ENCODE assay signal across 16 cellular contexts in genomic region chr2:226739508-226740030, GRCh38.
A peak's percentile ranks its signal among the peaks of the same experiment; 100 is the strongest.
DNase-seq lines count a peak whose midpoint lies in the region; ATAC-seq and TF ChIP-seq lines count a peak whose summit lies in the region.
"Had no signal": no experiment of that assay in that cellular context is flagged by ENCODE, and none has a peak within 500 bp of the region (broad histone marks: within the 10 kb centered on the region; RNA-seq: fewer than 3 reads in every experiment).

No MANE protein-coding gene starts in this region.

- 94% methylated on average over 6 of the region's 6 CpGs for WGBS in HUES64
- 59% methylated on average over 6 of the region's 6 CpGs for WGBS in right lobe of liver (ENCODE audit: insufficient coverage, low coverage, low lambda C conversion rate, missing lambda C conversion rate)

- H3K36me3 ChIP-seq in HUES64 (ENCODE audit: insufficient read depth, low read length) (peaks cover 17% of the 10 kb centered on the region; the same call in 1 of the 2 replicates), colonic mucosa (no peaks in the 10 kb centered on the region), right lobe of liver (no peaks in the 10 kb centered on the region), gastrocnemius medialis (no peaks in the 10 kb centered on the region)

- H3K9ac ChIP-seq in HUES64 (ENCODE audit: low read depth, low read length) (no peak overlapping the region), colonic mucosa (ENCODE audit: low read depth in 2 of 2, low read length in 2 of 2) (no peak overlapping the region)

- H3K4me3 ChIP-seq in HUES64 (ENCODE audit: low read length), result no peak overlapping the region
- H3K4me3 ChIP-seq in colonic mucosa, result no peak overlapping the region
- no peak overlapping the region for H3K4me3 ChIP-seq in right lobe of liver
- peak overlapping the region in 1 of 4 donors; percentile 18 for H3K4me3 ChIP-seq in gastrocnemius medialis
- H3K4me3 ChIP-seq: GM12878 had no signal

- TF ChIP-seq CTCF in colonic mucosa (IDR thresholded peaks at IDR 0.05), result no peak
- TF ChIP-seq CTCF in right lobe of liver (IDR thresholded peaks at IDR 0.05), result no peak
- no peak for TF ChIP-seq CTCF in gastrocnemius medialis (IDR thresholded peaks at IDR 0.05 in 4 of 5, conservative IDR thresholded peaks at IDR 0.05 in 1 of 5)

- no peak for TF ChIP-seq POLR2A in right lobe of liver (IDR thresholded peaks at IDR 0.05)
- no peak for TF ChIP-seq POLR2A in gastrocnemius medialis (IDR thresholded peaks at IDR 0.05)

- H3K4me1 ChIP-seq in HUES64 (ENCODE audit: insufficient read depth, low read length) (peaks cover 37% of the 10 kb centered on the region; the same call in 1 of the 2 replicates), colonic mucosa (peaks cover 8% of the 10 kb centered on the region), right lobe of liver (peaks cover 0 to 57% (median 27%) of the 10 kb centered on the region in 4 donors), gastrocnemius medialis (peaks cover 46 to 52% of the 10 kb centered on the region in 2 donors)

- DNase-seq in colonic mucosa (no peak), right lobe of liver (no peak), gastrocnemius medialis (no peak), globus pallidus (ENCODE audit: low spot score) (no peak), nucleus accumbens (lab: John Stamatoyannopoulos, UW) (no peak)
- DNase-seq in activated effector memory CD4-positive, alpha-beta T cell treated with anti-CD3 and anti-CD28 coated beads, Interleukin-2, amount 50 U/mL, for 16 hours, result no peak
- DNase-seq: activated CD4-positive, alpha-beta T cell treated with anti-CD3 and anti-CD28 coated beads, Interleukin-2, amount 10 ng/mL, durations not matched to agents 24 days and 14 days; CD4-positive, alpha-beta memory T cell; NCI-H2171; occipital lobe; SHP77; T-helper 1 cell had no signal

- in situ Hi-C loops in gastrocnemius medialis (cut with MboI; ENCODE audit: low sequenced_read_pairs in 4 of 4), result loop anchor here in 1 of 4 donors (10.0 kb wide), 1 partner anchor 55 kb away; the partner anchor contains the start of gene IRS1

- H3K9me3 ChIP-seq in HUES64 (ENCODE audit: insufficient read depth, low read depth, low read length) (no peaks in the 10 kb centered on the region), colonic mucosa (no peaks in the 10 kb centered on the region), right lobe of liver (no peaks in the 10 kb centered on the region), gastrocnemius medialis (no peaks in the 10 kb centered on the region)

- intact Hi-C loops in colonic mucosa (cut with DNase I), result no loop called here
- intact Hi-C loops in right lobe of liver (cut with DNase I), result loop anchor here (10.0 kb wide), 1 partner anchor 55 kb away; the partner anchor contains the start of gene IRS1 (in 2 of the 2)
- intact Hi-C loops in gastrocnemius medialis (cut with DNase I; ENCODE audit: low total_unique reads), result loop anchor here (10.0 kb wide), 1 partner anchor 55 kb away; the partner anchor contains the start of gene IRS1

- H3K27ac ChIP-seq in HUES64 (ENCODE audit: low read depth, low read length) (0 out of 2 replicates have a peak overlapping the region, but pooled peaks have one; percentile 12), colonic mucosa (peak overlapping the region; percentile 61), right lobe of liver (peak overlapping the region; percentile 84 to 93 (median 92)), gastrocnemius medialis (peak overlapping the region; percentile 73 to 91 (median 81))

- peak in 3 of 4 donors; percentile 4 to 9 (median 9) for ATAC-seq in right lobe of liver
- no peak for ATAC-seq in gastrocnemius medialis
- no peak for ATAC-seq in GM18498 (IDR thresholded peaks at IDR 0.05; ENCODE audit: unreplicated experiment)
- ATAC-seq: activated T-helper 17 cell treated with anti-CD3 and anti-CD28 coated beads, Interleukin-2, amount 50 U/mL, for 72 hours; GM12878 had no signal

- H3K27me3 ChIP-seq in HUES64 (ENCODE audit: insufficient read depth, low read length) (no peaks in the 10 kb centered on the region), colonic mucosa (no peaks in the 10 kb centered on the region), right lobe of liver (no peaks in the 10 kb centered on the region), gastrocnemius medialis (no peaks in the 10 kb centered on the region)

Comparison
In these comparisons a context has a peak if more than half of its experiments do, and no peak if none do; other contexts are left out.
1. H3K27ac ChIP-seq: peak in every context shown above with its lines; median percentile 92 in right lobe of liver; 81 in gastrocnemius medialis; 61 in colonic mucosa; 12 in HUES64.
2. ATAC-seq: peak in right lobe of liver (3 of 4); none in gastrocnemius medialis (0 of 2) and GM18498 (single experiment).